ENCODE assay signal across 8 cellular contexts in the genomic region with DNA sequence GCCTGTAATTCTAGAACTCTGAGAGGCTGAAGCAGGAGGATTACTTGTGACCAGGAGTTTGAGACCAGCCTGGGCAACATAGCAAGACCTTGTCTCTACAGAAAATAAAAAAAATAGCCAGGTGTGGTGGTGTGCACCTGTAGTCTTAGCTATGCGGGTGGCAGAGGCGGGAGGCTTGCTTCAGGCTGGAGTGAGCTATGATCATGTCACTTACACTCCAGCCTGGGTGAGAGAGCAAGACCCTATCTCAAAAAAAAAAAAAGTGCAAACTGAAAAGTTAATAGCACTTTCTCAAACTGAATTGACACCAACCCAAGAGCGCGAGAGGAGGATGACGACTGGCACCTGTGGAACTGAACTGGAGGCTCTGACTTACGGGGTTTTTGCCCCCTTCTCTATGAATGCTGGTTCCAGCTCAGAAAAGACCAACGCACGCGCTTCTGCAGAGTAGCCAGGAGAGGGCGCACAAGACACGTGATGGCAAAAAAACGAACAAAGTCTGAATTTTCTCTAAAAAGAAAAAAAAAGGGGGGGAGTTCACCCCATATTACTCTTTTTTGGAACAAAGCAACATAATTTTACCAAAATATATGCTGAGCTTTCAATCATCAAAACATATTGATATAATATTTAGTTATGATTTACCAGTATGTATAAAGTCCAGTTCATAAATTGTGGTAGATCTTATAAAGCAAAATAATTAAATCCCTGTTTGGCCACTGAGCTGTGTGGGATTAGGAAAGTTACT. TPM values are rescaled to one million over a fixed set of nuclear protein-coding genes. Genes with fewer than 3 reads are reported as not detected.
DNase-seq lines count a peak whose midpoint lies in the region; ATAC-seq and TF ChIP-seq lines count a peak whose summit lies in the region.

No MANE protein-coding gene starts in this region.

- H3K9me2 ChIP-seq in PC-3 (replicated peaks; ENCODE audit: low read length): no peaks in the 10 kb centered on the region

- no peak overlapping the region for H3K27ac ChIP-seq in PC-3 (ENCODE audit: low read length)
- H3K27ac ChIP-seq in parathyroid adenoma: no peak overlapping the region

- no peaks in the 10 kb centered on the region for H4K20me1 ChIP-seq in PC-3 (ENCODE audit: low read length)

- POLR2A ChIA-PET in PC-3 (lab: Charles Lee; ENCODE audit: unreplicated experiment): interaction anchor here (0.6 kb wide), 1 partner anchor 279 kb away, joined by 17 read pairs; the partner anchor contains the start of gene COPG1

- no peak overlapping the region for H3K4me2 ChIP-seq in PC-3 (ENCODE audit: low read length)
- H3K4me2 ChIP-seq in parathyroid adenoma (ENCODE audit: low read length): no peak overlapping the region

- no peaks in the 10 kb centered on the region for H3K36me3 Mint-ChIP-seq in activated T-cell treated with anti-CD3 and anti-CD28 coated beads, Interleukin-2, amount 50 U/mL, for 24 hours (ENCODE audit: low read depth)

- H3K79me2 ChIP-seq in PC-3 (ENCODE audit: low read length) (no peaks in the 10 kb centered on the region), parathyroid adenoma (no peaks in the 10 kb centered on the region)

- no peaks in the 10 kb centered on the region for H3K9me3 Mint-ChIP-seq in activated T-cell treated with anti-CD3 and anti-CD28 coated beads, Interleukin-2, amount 50 U/mL, for 24 hours

- H3K27me3 Mint-ChIP-seq in activated T-cell treated with anti-CD3 and anti-CD28 coated beads, Interleukin-2, amount 50 U/mL, for 24 hours: no peaks in the 10 kb centered on the region

- no TSS peak for BruUV-seq in PC-3 (replicated peaks; lab: Mats Ljungman, UMichigan)

- no peaks in the 10 kb centered on the region for H3K36me3 ChIP-seq in PC-3 (ENCODE audit: low read depth, low read length)
- H3K36me3 ChIP-seq in parathyroid adenoma (ENCODE audit: control insufficient read depth, insufficient read depth, low read length): no peaks in the 10 kb centered on the region

- ATAC-seq in PC-3 (no peak), HG02678 (IDR thresholded peaks at IDR 0.05; ENCODE audit: unreplicated experiment) (no peak)

- H3K4me3 ChIP-seq in PC-3 (ENCODE audit: low read length): no peak overlapping the region
- H3K4me3 ChIP-seq in fibroblast of pulmonary artery (replicated peaks; ENCODE audit: low read depth, low read length): no peak overlapping the region
- no peak overlapping the region for H3K4me3 ChIP-seq in parathyroid adenoma (ENCODE audit: low read depth, low read length)

- peak overlapping the region; percentile 48 for H3K27ac Mint-ChIP-seq in activated T-cell treated with anti-CD3 and anti-CD28 coated beads, Interleukin-2, amount 50 U/mL, for 24 hours

- H3K27me3 ChIP-seq in PC-3 (ENCODE audit: low read length): no peaks in the 10 kb centered on the region
- no peaks in the 10 kb centered on the region for H3K27me3 ChIP-seq in parathyroid adenoma (ENCODE audit: control insufficient read depth, insufficient read depth, low read length)

- H3K9ac ChIP-seq in PC-3 (ENCODE audit: low read length) (no peak overlapping the region), parathyroid adenoma (no peak overlapping the region)

- no peak overlapping the region for H3K4me3 Mint-ChIP-seq in activated T-cell treated with anti-CD3 and anti-CD28 coated beads, Interleukin-2, amount 50 U/mL, for 24 hours

- H2AFZ ChIP-seq in PC-3 (ENCODE audit: low read length) (no peak overlapping the region), parathyroid adenoma (no peak overlapping the region)

- peaks cover 7% of the 10 kb centered on the region for H3K4me1 Mint-ChIP-seq in activated T-cell treated with anti-CD3 and anti-CD28 coated beads, Interleukin-2, amount 50 U/mL, for 24 hours (ENCODE audit: low read depth)

- H3K4me1 ChIP-seq in PC-3 (ENCODE audit: insufficient read depth, low read length) (0 out of 2 replicates have a peak, but pooled peaks cover 10% of the 10 kb centered on the region), parathyroid adenoma (no peaks in the 10 kb centered on the region)

- H3F3A ChIP-seq in PC-3 (ENCODE audit: low read length, unreplicated experiment): no peaks in the 10 kb centered on the region

- CTCF ChIA-PET in PC-3 (lab: Charles Lee): interaction anchor here (0.6 to 1.3 kb wide), 16 partner anchors 24 to 380 kb away, joined by 3 to 45 read pairs (median 6); partner anchors contain the start of gene CFAP92

- H3K9me3 ChIP-seq in PC-3 (ENCODE audit: low read length) (no peaks in the 10 kb centered on the region), parathyroid adenoma (ENCODE audit: control insufficient read depth, low read length) (no peaks in the 10 kb centered on the region)

- DNase-seq in CD1c-positive myeloid dendritic cell (ENCODE audit: extremely low spot score): peak; percentile 75
- peak; percentile 12 for DNase-seq in HS-27A (ENCODE audit: low read depth)
- peak; percentile 50 for DNase-seq in PC-3
- peak; percentile 73 for DNase-seq in activated T-cell treated with anti-CD3 and anti-CD28 coated beads, Interleukin-2, amount 50 U/mL, for 24 hours
- peak; percentile 61 for DNase-seq in fibroblast of pulmonary artery (ENCODE audit: low read depth)
- no peak for DNase-seq in cortex of kidney (lab: John Stamatoyannopoulos, UW)

- TF ChIP-seq CTCF in PC-3 (conservative IDR thresholded peaks at IDR 0.05; ENCODE audit: low read depth, low read length) (peak; percentile 86), fibroblast of pulmonary artery (IDR thresholded peaks at IDR 0.05; ENCODE audit: low read length, missing control alignments) (peak; percentile 92), parathyroid adenoma (IDR thresholded peaks at IDR 0.05) (peak; percentile 91)

- intact Hi-C loops in PC-3 (cut with micrococcal nuclease): loop anchor here (2.0 to 5.0 kb wide), 2 partner anchors 52 to 275 kb away; no protein-coding TSS in a partner anchor

RNA-seq across cellular contexts. Expression of gene CFAP92, which starts 23.7 kb away (rescaled TPM):
- 0.33 TPM in 1 of 2 replicates, not detected in the other for total RNA-seq in PC-3 (2014; rRNA removed)

RNA-seq across cellular contexts. Expression of gene EFCC1, which starts 30.9 kb away (rescaled TPM):
- not detected in 2 replicates for total RNA-seq in PC-3 (2014; rRNA removed)
